In genomic region chr10:96720422-96721206, GRCh38 we compare ENCODE assay signal across 9 cellular contexts. TPM values are rescaled to one million over a fixed set of nuclear protein-coding genes. Genes with fewer than 3 reads are reported as not detected.
DNase-seq lines count a peak whose midpoint lies in the region; ATAC-seq and TF ChIP-seq lines count a peak whose summit lies in the region.
"Had no signal": no experiment of that assay in that cellular context is flagged by ENCODE, and none has a peak within 500 bp of the region (broad histone marks: within the 10 kb centered on the region; RNA-seq: fewer than 3 reads in every experiment).

Gene PIK3AP1 (minus strand): TSS chr10:96720514. CDS start chr10:96720394, 120 bp downstream.

- DNase-seq in CD8-positive, alpha-beta T cell, result peak; percentile 12 to 67 (median 33)
- DNase-seq in HL-60 (ENCODE audit: low read depth in 1 of 2, low spot score in 1 of 2), result peak; percentile 82 to 84
- peak; percentile 48 for DNase-seq in activated gamma-delta T cell (lab: John Stamatoyannopoulos, UW)
- DNase-seq in right atrium auricular region (ENCODE audit: low spot score), result no peak
- DNase-seq in sciatic nerve (ENCODE audit: low spot score), result no peak
- DNase-seq in inferior parietal cortex (ENCODE audit: extremely low spot score), result no peak

- H3K27me3 Mint-ChIP-seq in CD8-positive, alpha-beta T cell (ENCODE audit: low read depth), result no peaks in the 10 kb centered on the region

- CTCF ChIA-PET in CD8-positive, alpha-beta T cell (lab: Charles Lee), result interaction anchor here (0.8 to 1.0 kb wide), 4 partner anchors 30 to 80 kb away, joined by 3 to 4 read pairs (median 3); no protein-coding TSS in a partner anchor

- POLR2A ChIA-PET in CD8-positive, alpha-beta T cell (lab: Charles Lee), result interaction anchor here (1.2 kb wide), 1 partner anchor 25 kb away, joined by 4 read pairs; no protein-coding TSS in a partner anchor

- H3K9me3 Mint-ChIP-seq in CD8-positive, alpha-beta T cell, result no peaks in the 10 kb centered on the region

- H3K36me3 Mint-ChIP-seq in CD8-positive, alpha-beta T cell, result peaks cover 6% of the 10 kb centered on the region

- H3K27me3 ChIP-seq in CD8-positive, alpha-beta T cell (ENCODE audit: insufficient read depth, low read length), result no peaks in the 10 kb centered on the region
- H3K27me3 ChIP-seq in HL-60 (ENCODE audit: insufficient read depth, poor library complexity, severe bottlenecking) (no peaks in the 10 kb centered on the region), OCI-LY3 (ENCODE audit: low read depth, low read length) (no peaks in the 10 kb centered on the region), right atrium auricular region (no peaks in the 10 kb centered on the region)

- ATAC-seq in CD8-positive, alpha-beta T cell, result peak; percentile 61
- ATAC-seq in GM19452 (IDR thresholded peaks at IDR 0.05; ENCODE audit: unreplicated experiment) (peak; percentile 54), sciatic nerve (peak; percentile 67)

- H3K27ac ChIP-seq in CD8-positive, alpha-beta T cell (ENCODE audit: low read depth, low read length), result peak within 1 kb of the TSS; percentile 21
- H3K27ac ChIP-seq in HL-60 (replicated peaks) (peak within 1 kb of the TSS; percentile 95), OCI-LY3 (ENCODE audit: low read length) (peak within 1 kb of the TSS; percentile 80), right atrium auricular region (peak within 1 kb of the TSS; percentile 41 to 64)

- peak within 1 kb of the TSS; percentile 53 for H3K4me3 ChIP-seq in CD8-positive, alpha-beta T cell (ENCODE audit: low read depth, low read length)
- H3K4me3 ChIP-seq in HL-60 (replicated peaks; ENCODE audit: insufficient read depth, low read length) (peak within 1 kb of the TSS; percentile 83), OCI-LY3 (ENCODE audit: low read length) (peak within 1 kb of the TSS; percentile 98), right atrium auricular region (peak within 1 kb of the TSS; percentile 58 to 62)

- H3K27ac Mint-ChIP-seq in CD8-positive, alpha-beta T cell, result peak within 1 kb of the TSS; percentile 88

- peak within 1 kb of the TSS; percentile 95 for H3K9ac ChIP-seq in OCI-LY3 (ENCODE audit: low read length)

- intact Hi-C loops in CD8-positive, alpha-beta T cell (cut with DNase I, micrococcal nuclease), result loop anchor here in 1 of 2 experiments (1.0 to 2.0 kb wide), 2 partner anchors 68 to 134 kb away; no protein-coding TSS in a partner anchor
- intact Hi-C loops in sciatic nerve (cut with DNase I), result no loop called here

- peak within 1 kb of the TSS; percentile 95 for H3K4me3 Mint-ChIP-seq in CD8-positive, alpha-beta T cell

- H3K4me1 ChIP-seq in CD8-positive, alpha-beta T cell (ENCODE audit: insufficient read depth, low read length), result peaks cover 7% of the 10 kb centered on the region
- peaks cover 27% of the 10 kb centered on the region for H3K4me1 ChIP-seq in OCI-LY3 (ENCODE audit: low read length)
- H3K4me1 ChIP-seq in right atrium auricular region, result peaks cover 0 to 15% of the 10 kb centered on the region in 2 donors

- no peaks in the 10 kb centered on the region for H4K20me1 ChIP-seq in OCI-LY3 (ENCODE audit: insufficient read depth, low read length)

- peaks cover 40% of the 10 kb centered on the region for H3K4me1 Mint-ChIP-seq in CD8-positive, alpha-beta T cell (ENCODE audit: low read depth)

- peak within 1 kb of the TSS; percentile 96 for H3K4me2 ChIP-seq in OCI-LY3 (ENCODE audit: low read length)

- H3K79me2 ChIP-seq in OCI-LY3 (ENCODE audit: low read length), result peaks cover 33% of the 10 kb centered on the region

- H3K9me3 ChIP-seq in CD8-positive, alpha-beta T cell (ENCODE audit: low read length), result no peaks in the 10 kb centered on the region
- no peaks in the 10 kb centered on the region for H3K9me3 ChIP-seq in OCI-LY3 (ENCODE audit: insufficient read depth, low read length)
- no peaks in the 10 kb centered on the region for H3K9me3 ChIP-seq in right atrium auricular region

- peak within 1 kb of the TSS; percentile 77 for H2AFZ ChIP-seq in OCI-LY3 (ENCODE audit: low read depth, low read length)

- TF ChIP-seq CTCF in CD8-positive, alpha-beta T cell (IDR thresholded peaks at IDR 0.05), result no peak
- TF ChIP-seq CTCF in HL-60 (IDR thresholded peaks at IDR 0.05; ENCODE audit: insufficient read depth, low read length) (no peak), OCI-LY3 (IDR thresholded peaks at IDR 0.05; ENCODE audit: low read depth, low read length) (no peak; the same call in 1 of the 2 replicates), right atrium auricular region (IDR thresholded peaks at IDR 0.05) (no peak)

- H3K36me3 ChIP-seq in CD8-positive, alpha-beta T cell (ENCODE audit: insufficient read depth, low read length), result no peaks in the 10 kb centered on the region
- H3K36me3 ChIP-seq in OCI-LY3 (replicated peaks; ENCODE audit: low read depth, low read length) (peaks cover 18% of the 10 kb centered on the region), right atrium auricular region (no peaks in the 10 kb centered on the region)

RNA-seq across cellular contexts. Expression of gene PIK3AP1, which starts in this region (rescaled TPM):
- total RNA-seq in CD8-positive, alpha-beta T cell, result 1 to 10 TPM; 5.6 to 5.7 TPM
- total RNA-seq in right atrium auricular region (10 to 100 TPM in 1 of 2 donors, 1 to 10 TPM in 1; 3.1 to 11.2 TPM), sciatic nerve (13.8 TPM)
- total RNA-seq: RPMI7951 had no signal

Comparison
In these comparisons a context has a peak if more than half of its experiments do, and no peak if none do; other contexts are left out.
1. DNase-seq: peak in CD8-positive, alpha-beta T cell (7 of 7), HL-60 (2 of 2) and activated gamma-delta T cell (single experiment); none in right atrium auricular region (single experiment), sciatic nerve (single experiment) and inferior parietal cortex (single experiment).
2. H3K27ac ChIP-seq: peak in every context shown above with its lines; median percentile 95 in HL-60; 80 in OCI-LY3; 52 in right atrium auricular region; 21 in CD8-positive, alpha-beta T cell.
3. Peak in every context shown above with its lines, with median percentiles within 50 percentile points of each other: ATAC-seq and H3K4me3 ChIP-seq.